Comparison of ENCODE assay signal across 20 cellular contexts in the genomic region with DNA sequence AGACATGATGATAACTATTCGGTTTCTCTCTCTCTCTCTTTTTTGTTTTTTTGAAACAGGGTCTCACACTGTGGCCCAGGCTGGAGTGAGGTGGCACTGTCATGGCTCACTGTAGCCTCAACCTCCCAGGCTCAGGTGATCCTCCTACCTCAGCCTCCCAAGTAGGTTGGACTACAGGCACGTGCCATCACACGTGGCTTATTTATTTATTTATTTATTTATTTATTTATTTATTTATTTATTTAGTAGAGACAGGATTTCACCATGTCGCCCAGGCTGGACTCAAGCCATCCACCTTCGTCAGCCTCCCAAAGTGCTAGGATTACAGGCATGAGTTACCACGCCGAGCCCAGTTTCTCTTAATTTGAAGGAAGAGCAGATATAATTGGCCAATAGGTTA.
DNase-seq lines count a peak whose midpoint lies in the region; ATAC-seq, FAIRE-seq and TF ChIP-seq lines count a peak whose summit lies in the region.
"Had no signal": no experiment of that assay in that cellular context is flagged by ENCODE, and none has a peak within 500 bp of the region (broad histone marks: within the 10 kb centered on the region; RNA-seq: fewer than 3 reads in every experiment).

No MANE protein-coding gene starts in this region.

- no peak overlapping the region for H3K27ac ChIP-seq in mammary epithelial cell (ENCODE audit: insufficient read depth, low read depth, low read length)
- no peak overlapping the region for H3K27ac ChIP-seq in IMR-90 (ENCODE audit: insufficient read depth, low read length)
- no peak overlapping the region for H3K27ac ChIP-seq in endothelial cell of umbilical vein (ENCODE audit: insufficient read depth, low read depth, low read length)
- peak overlapping the region; percentile 13 for H3K27ac ChIP-seq in smooth muscle cell (ENCODE audit: low read depth)
- H3K27ac ChIP-seq: 22Rv1, BLaER1 had no signal

- H3K14ac ChIP-seq in IMR-90 (replicated peaks; ENCODE audit: low read depth, low read length) = 0 out of 2 replicates have a peak overlapping the region, but pooled peaks have one; percentile 33

- 97% methylated on average over 7 of the region's 7 CpGs for WGBS in mammary epithelial cell (ENCODE audit: low coverage, missing lambda C conversion rate)
- WGBS in IMR-90 (ENCODE audit: extremely low coverage in 2 of 2, insufficient read length in 1 of 2), 2 experiments = 90% methylated on average over 2 of the region's 7 CpGs; no CpG with 5 or more reads in 1 of the 2 experiments
- WGBS in smooth muscle cell (ENCODE audit: low lambda C conversion rate) = 93% methylated on average over 7 of the region's 7 CpGs

- no TSS peak for BruUV-seq in mammary epithelial cell (replicated peaks; lab: Mats Ljungman, UMichigan)
- BruUV-seq in MCF 10A (replicated peaks; lab: Mats Ljungman, UMichigan) = no TSS peak
- BruUV-seq in IMR-90 (replicated peaks; lab: Mats Ljungman, UMichigan) = no TSS peak
- no TSS peak for BruUV-seq in endothelial cell of umbilical vein (replicated peaks; lab: Mats Ljungman, UMichigan)

- no peak overlapping the region for H2AK9ac ChIP-seq in IMR-90 (replicated peaks; ENCODE audit: low read depth, low read length, poor library complexity)

- H3K36me3 Mint-ChIP-seq in MCF 10A (ENCODE audit: insufficient read depth, unreplicated experiment) = no peaks in the 10 kb centered on the region
- H3K36me3 Mint-ChIP-seq in activated CD4-positive, alpha-beta T cell treated with anti-CD3 and anti-CD28 coated beads, Interleukin-2, amount 10 ng/mL, durations not matched to agents 7 days and 5 days (ENCODE audit: low read depth) = no peaks in the 10 kb centered on the region
- H3K36me3 Mint-ChIP-seq: CD4-positive, CD25-positive, alpha-beta regulatory T cell; CD8-positive, alpha-beta memory T cell had no signal

- no peak for ATAC-seq in IMR-90 (ENCODE audit: low read depth)
- no peak for ATAC-seq in GM18505 (IDR thresholded peaks at IDR 0.05; ENCODE audit: unreplicated experiment)
- no peak for ATAC-seq in GM21390 (IDR thresholded peaks at IDR 0.05; ENCODE audit: unreplicated experiment)
- ATAC-seq: K562 had no signal

- H3K4ac ChIP-seq in IMR-90 (ENCODE audit: low read depth, low read length) = no peak overlapping the region

- H2BK5ac ChIP-seq in IMR-90 (ENCODE audit: low read depth, low read length, poor library complexity, severe bottlenecking) = no peak overlapping the region

- H4K8ac ChIP-seq in IMR-90 (ENCODE audit: low read depth in 2 of 2, low read length in 2 of 2) = 0 out of 4 replicates have a peak overlapping the region, but pooled peaks of 1 of the 2 experiments have one; percentile 20

- H3K9me1 ChIP-seq in IMR-90 (ENCODE audit: insufficient read depth, low read length) (no peaks in the 10 kb centered on the region; the same call in 1 of the 2 replicates), endothelial cell of umbilical vein (replicated peaks; ENCODE audit: control insufficient read depth, extremely low read depth, insufficient read depth, low read length) (no peaks in the 10 kb centered on the region)

- no peak overlapping the region for H3K18ac ChIP-seq in IMR-90 (ENCODE audit: low read depth, low read length)

- H3K9ac ChIP-seq in mammary epithelial cell (ENCODE audit: insufficient read depth, low read length) (no peak overlapping the region), IMR-90 (ENCODE audit: low read depth, low read length) (no peak overlapping the region), endothelial cell of umbilical vein (replicated peaks; ENCODE audit: extremely low read depth, insufficient read depth, low read length) (no peak overlapping the region), smooth muscle cell (ENCODE audit: low read depth) (no peak overlapping the region)
- H3K9ac ChIP-seq: BLaER1 had no signal

- peaks cover 3% of the 10 kb centered on the region for H3K4me1 ChIP-seq in mammary epithelial cell (ENCODE audit: insufficient read depth, low read length)
- peaks cover 2% of the 10 kb centered on the region; the same call in 1 of the 2 replicates for H3K4me1 ChIP-seq in IMR-90 (ENCODE audit: control insufficient read depth, insufficient read depth, low read length)
- H3K4me1 ChIP-seq in endothelial cell of umbilical vein (ENCODE audit: control insufficient read depth, extremely low read depth, insufficient read depth, low read length) = peaks cover 12% of the 10 kb centered on the region
- H3K4me1 ChIP-seq in smooth muscle cell (ENCODE audit: low read depth) = no peaks in the 10 kb centered on the region
- H3K4me1 ChIP-seq: BLaER1 had no signal

- no peaks in the 10 kb centered on the region for H3K79me2 ChIP-seq in mammary epithelial cell (ENCODE audit: insufficient read depth, low read length)
- no peaks in the 10 kb centered on the region for H3K79me2 ChIP-seq in endothelial cell of umbilical vein (ENCODE audit: control insufficient read depth, insufficient read depth, low read length)
- H3K79me2 ChIP-seq in smooth muscle cell (ENCODE audit: low read depth) = no peaks in the 10 kb centered on the region

- no peak for TF ChIP-seq RAD21 in IMR-90 (IDR thresholded peaks at IDR 0.05; ENCODE audit: low read length)

- H3K27me3 Mint-ChIP-seq in MCF 10A (ENCODE audit: insufficient read depth, unreplicated experiment) = no peaks in the 10 kb centered on the region
- no peaks in the 10 kb centered on the region for H3K27me3 Mint-ChIP-seq in activated CD4-positive, alpha-beta T cell treated with anti-CD3 and anti-CD28 coated beads, Interleukin-2, amount 10 ng/mL, durations not matched to agents 7 days and 5 days
- H3K27me3 Mint-ChIP-seq: CD4-positive, CD25-positive, alpha-beta regulatory T cell; CD8-positive, alpha-beta memory T cell had no signal

- H2BK120ac ChIP-seq in IMR-90 (ENCODE audit: low read depth, low read length) = no peak overlapping the region

- no peaks in the 10 kb centered on the region for H3K9me3 Mint-ChIP-seq in MCF 10A (ENCODE audit: unreplicated experiment)
- peaks cover 6% of the 10 kb centered on the region for H3K9me3 Mint-ChIP-seq in activated CD4-positive, alpha-beta T cell treated with anti-CD3 and anti-CD28 coated beads, Interleukin-2, amount 10 ng/mL, durations not matched to agents 7 days and 5 days
- H3K9me3 Mint-ChIP-seq: H9 had no signal

- DNase-seq in mammary epithelial cell (no peak), MCF 10A (ENCODE audit: unreplicated experiment) (no peak), IMR-90 (no peak), endothelial cell of umbilical vein (ENCODE audit: low read depth, low spot score) (no peak), smooth muscle cell (lab: John Stamatoyannopoulos, UW; ENCODE audit: unreplicated experiment) (no peak)
- DNase-seq in activated CD4-positive, alpha-beta T cell treated with anti-CD3 and anti-CD28 coated beads, Interleukin-2, amount 10 ng/mL, durations not matched to agents 7 days and 5 days = no peak
- DNase-seq: CD4-positive, CD25-positive, alpha-beta regulatory T cell; CD8-positive, alpha-beta memory T cell; COR-L47; H9 had no signal

- no peaks in the 10 kb centered on the region for H3K36me3 ChIP-seq in mammary epithelial cell (ENCODE audit: insufficient read depth, low read length)
- H3K36me3 ChIP-seq in IMR-90 (ENCODE audit: control insufficient read depth, insufficient read depth, low read length) = no peaks in the 10 kb centered on the region
- no peaks in the 10 kb centered on the region for H3K36me3 ChIP-seq in endothelial cell of umbilical vein (ENCODE audit: control insufficient read depth in 2 of 2, extremely low read depth in 1 of 2, insufficient read depth in 2 of 2, low read length in 2 of 2)
- H3K36me3 ChIP-seq in smooth muscle cell (ENCODE audit: low read depth) = no peaks in the 10 kb centered on the region
- H3K36me3 ChIP-seq: BLaER1 had no signal

- peak overlapping the region; percentile 35; the same call in 1 of the 3 replicates for H2BK15ac ChIP-seq in IMR-90 (ENCODE audit: low read depth, low read length)

- intact Hi-C loops in mammary epithelial cell (cut with micrococcal nuclease) = no loop called here
- intact Hi-C loops in MCF 10A (cut with micrococcal nuclease) = no loop called here
- intact Hi-C loops in IMR-90 (cut with micrococcal nuclease) = no loop called here
- intact Hi-C loops in endothelial cell of umbilical vein (cut with micrococcal nuclease) = no loop called here

- in situ Hi-C loops in mammary epithelial cell (cut with MboI; ENCODE audit: low sequenced_read_pairs in 2 of 2) (no loop called here), IMR-90 (cut with MboI; ENCODE audit: low sequenced_read_pairs) (no loop called here)

- H3K27ac Mint-ChIP-seq in MCF 10A (ENCODE audit: low read depth, unreplicated experiment) = no peak overlapping the region
- H3K27ac Mint-ChIP-seq in activated CD4-positive, alpha-beta T cell treated with anti-CD3 and anti-CD28 coated beads, Interleukin-2, amount 10 ng/mL, durations not matched to agents 7 days and 5 days = no peak overlapping the region
- H3K27ac Mint-ChIP-seq: CD4-positive, CD25-positive, alpha-beta regulatory T cell; CD8-positive, alpha-beta memory T cell; H9 had no signal

- H3K23ac ChIP-seq in IMR-90 (ENCODE audit: low read depth, low read length) = no peak overlapping the region

- no peaks in the 10 kb centered on the region for H3K4me1 Mint-ChIP-seq in MCF 10A (ENCODE audit: insufficient read depth, unreplicated experiment)
- no peaks in the 10 kb centered on the region for H3K4me1 Mint-ChIP-seq in activated CD4-positive, alpha-beta T cell treated with anti-CD3 and anti-CD28 coated beads, Interleukin-2, amount 10 ng/mL, durations not matched to agents 7 days and 5 days
- H3K4me1 Mint-ChIP-seq: CD4-positive, CD25-positive, alpha-beta regulatory T cell; CD8-positive, alpha-beta memory T cell; H9 had no signal

- H3K9me3 ChIP-seq in mammary epithelial cell (replicated peaks; ENCODE audit: insufficient read depth, low read length) (no peaks in the 10 kb centered on the region), IMR-90 (ENCODE audit: control insufficient read depth, insufficient read depth, low read length) (no peaks in the 10 kb centered on the region), endothelial cell of umbilical vein (replicated peaks; ENCODE audit: control insufficient read depth, insufficient read depth, low read length) (no peaks in the 10 kb centered on the region), smooth muscle cell (replicated peaks; ENCODE audit: low read depth) (no peaks in the 10 kb centered on the region)
- H3K9me3 ChIP-seq: BLaER1 had no signal

- peak overlapping the region; percentile 27; the same call in 1 of the 2 replicates for H2AK5ac ChIP-seq in IMR-90 (ENCODE audit: low read depth, low read length)

- no peak for FAIRE-seq in endothelial cell of umbilical vein (lab: Jason Lieb, UNC)
- FAIRE-seq: D721Med, G401.6, GM12891, GM18507, H1, K562 had no signal

- TF ChIP-seq POLR2A in IMR-90 (IDR thresholded peaks at IDR 0.05; ENCODE audit: low read depth, low read length) = no peak
- TF ChIP-seq POLR2A in endothelial cell of umbilical vein (IDR thresholded peaks at IDR 0.05; ENCODE audit: low read depth, low read length) = no peak
- TF ChIP-seq POLR2A in GM18505 (IDR thresholded peaks at IDR 0.05; ENCODE audit: borderline replicate concordance, extremely low read depth, insufficient read depth, insufficient read length) = no peak

- H4K5ac ChIP-seq in IMR-90 (ENCODE audit: low read depth, low read length) = no peak overlapping the region; the same call in 1 of the 2 replicates

- H3F3A ChIP-seq in smooth muscle cell (ENCODE audit: low read depth) = peaks cover 4% of the 10 kb centered on the region

- H3K27me3 ChIP-seq in mammary epithelial cell (ENCODE audit: insufficient read depth, low read length) (no peaks in the 10 kb centered on the region), IMR-90 (ENCODE audit: control insufficient read depth, insufficient read depth, low read length) (no peaks in the 10 kb centered on the region), endothelial cell of umbilical vein (ENCODE audit: control insufficient read depth in 2 of 2, insufficient read depth in 2 of 2, low read length in 2 of 2) (no peaks in the 10 kb centered on the region), smooth muscle cell (ENCODE audit: low read depth) (no peaks in the 10 kb centered on the region)
- H3K27me3 ChIP-seq: BLaER1 had no signal

- H3K4me2 ChIP-seq in mammary epithelial cell (ENCODE audit: insufficient read depth, low read depth, low read length) = no peak overlapping the region
- H3K4me2 ChIP-seq in IMR-90 (ENCODE audit: low read depth, low read length) = no peak overlapping the region
- H3K4me2 ChIP-seq in endothelial cell of umbilical vein (ENCODE audit: insufficient read depth, low read length) = peak overlapping the region; percentile 59
- no peak overlapping the region for H3K4me2 ChIP-seq in smooth muscle cell
- H3K4me2 ChIP-seq: BLaER1 had no signal

- dilution Hi-C loops in mammary epithelial cell (cut with HindIII; ENCODE audit: low sequenced_read_pairs) = no loop called here
- dilution Hi-C loops in IMR-90 (cut with HindIII; ENCODE audit: low sequenced_read_pairs, unreplicated experiment) = no loop called here
- dilution Hi-C loops in endothelial cell of umbilical vein (cut with MboI; ENCODE audit: extremely low pct_ligation_motif_present, low sequenced_read_pairs) = no loop called here

- no peaks in the 10 kb centered on the region for H3K79me1 ChIP-seq in IMR-90 (ENCODE audit: low read depth in 1 of 2, low read length in 2 of 2)

- H3K4me3 ChIP-seq in mammary epithelial cell (replicated peaks in 1 of 3; ENCODE audit: insufficient read depth in 1 of 3, low read depth in 2 of 3, low read length in 3 of 3) (no peak overlapping the region), IMR-90 (ENCODE audit: insufficient read depth, low read depth, low read length) (no peak overlapping the region), endothelial cell of umbilical vein (replicated peaks in 1 of 3; ENCODE audit: insufficient read depth in 1 of 3, low read depth in 1 of 3, low read length in 3 of 3) (no peak overlapping the region), smooth muscle cell (no peak overlapping the region)
- H3K4me3 ChIP-seq: BLaER1, K562 had no signal

- H2BK20ac ChIP-seq in IMR-90 (ENCODE audit: low read depth, low read length) = peak overlapping the region; percentile 3; the same call in 1 of the 2 replicates

- H3K4me3 Mint-ChIP-seq in MCF 10A (ENCODE audit: unreplicated experiment) = no peak overlapping the region
- H3K4me3 Mint-ChIP-seq in activated CD4-positive, alpha-beta T cell treated with anti-CD3 and anti-CD28 coated beads, Interleukin-2, amount 10 ng/mL, durations not matched to agents 7 days and 5 days = no peak overlapping the region
- H3K4me3 Mint-ChIP-seq: CD4-positive, CD25-positive, alpha-beta regulatory T cell; CD8-positive, alpha-beta memory T cell; H9 had no signal

- CTCF ChIA-PET in mammary epithelial cell (lab: Charles Lee; ENCODE audit: low non-redundant PET) (no interaction called here), MCF 10A (lab: Yijun Ruan, JAX) (interaction anchor here (0.6 kb wide), 1 partner anchor 735 kb away, joined by 4 read pairs; no protein-coding TSS in a partner anchor), IMR-90 (lab: Yijun Ruan, JAX) (no interaction called here), endothelial cell of umbilical vein (lab: Charles Lee) (no interaction called here)
- CTCF ChIA-PET in activated CD4-positive, alpha-beta T cell treated with anti-CD3 and anti-CD28 coated beads, Interleukin-2, amount 10 ng/mL, durations not matched to agents 7 days and 5 days (lab: Charles Lee) = no interaction called here

- TF ChIP-seq CTCF in mammary epithelial cell (conservative IDR thresholded peaks at IDR 0.05 in 1 of 2, IDR thresholded peaks at IDR 0.05 in 1 of 2; ENCODE audit: extremely low read depth in 1 of 2, insufficient read depth in 1 of 2, low read depth in 1 of 2, low read length in 2 of 2) = no peak
- TF ChIP-seq CTCF in MCF 10A (IDR thresholded peaks at IDR 0.05; ENCODE audit: unreplicated experiment) = no peak
- TF ChIP-seq CTCF in IMR-90 (conservative IDR thresholded peaks at IDR 0.05; ENCODE audit: low read depth, low read length) = no peak
- TF ChIP-seq CTCF in endothelial cell of umbilical vein (IDR thresholded peaks at IDR 0.05; ENCODE audit: extremely low read depth in 1 of 2, insufficient read depth in 1 of 2, low read depth in 1 of 2, low read length in 2 of 2) = no peak
- TF ChIP-seq CTCF in smooth muscle cell (IDR thresholded peaks at IDR 0.05; ENCODE audit: borderline replicate concordance, insufficient read depth, poor library complexity, severe bottlenecking) = no peak

- no peaks in the 10 kb centered on the region for H4K20me1 ChIP-seq in mammary epithelial cell (ENCODE audit: insufficient read depth, low read length)
- H4K20me1 ChIP-seq in IMR-90 (ENCODE audit: insufficient read depth, low read length) = no peaks in the 10 kb centered on the region
- H4K20me1 ChIP-seq in endothelial cell of umbilical vein (replicated peaks; ENCODE audit: control insufficient read depth, extremely low read depth, insufficient read depth, low read length) = no peaks in the 10 kb centered on the region
- no peaks in the 10 kb centered on the region for H4K20me1 ChIP-seq in smooth muscle cell (ENCODE audit: low read depth)
- H4K20me1 ChIP-seq: BLaER1 had no signal

- no peak overlapping the region for H4K91ac ChIP-seq in IMR-90 (ENCODE audit: insufficient read depth, low read depth, low read length)

- POLR2A ChIA-PET in MCF 10A (lab: Yijun Ruan, JAX) = no interaction called here
- POLR2A ChIA-PET in IMR-90 (lab: Charles Lee; ENCODE audit: unreplicated experiment) = no interaction called here
- POLR2A ChIA-PET in endothelial cell of umbilical vein (lab: Charles Lee) = no interaction called here
- POLR2A ChIA-PET in activated CD4-positive, alpha-beta T cell treated with anti-CD3 and anti-CD28 coated beads, Interleukin-2, amount 10 ng/mL, durations not matched to agents 7 days and 5 days (lab: Charles Lee) = no interaction called here

- H2AFZ ChIP-seq in mammary epithelial cell (ENCODE audit: low read depth, low read length) = peak overlapping the region; percentile 73
- H2AFZ ChIP-seq in IMR-90 (replicated peaks; ENCODE audit: low read length, poor library complexity) = no peak overlapping the region
- peak overlapping the region; percentile 93 for H2AFZ ChIP-seq in endothelial cell of umbilical vein (ENCODE audit: low read depth, low read length)
- H2AFZ ChIP-seq in smooth muscle cell (ENCODE audit: low read depth) = peak overlapping the region; percentile 53

- no peak overlapping the region for H3K56ac ChIP-seq in IMR-90 (ENCODE audit: extremely low read depth, insufficient read depth, low read length)
